In genomic region chr10:5854178-5854570, GRCh38 we compare ENCODE assay signal across 1 cellular context.
TF ChIP-seq lines count a peak whose summit lies in the region.

No MANE protein-coding gene starts in this region.

TF ChIP-seq in K562, 482 proteins besides CTCF, POLR2A, EP300 and RAD21:
- TF ChIP-seq ILF3 (IDR thresholded peaks at IDR 0.05; ENCODE audit: borderline replicate concordance), result no peak
